In genomic region chr5:152631217-152631616, GRCh38 we compare ENCODE assay signal across 21 cellular contexts.
DNase-seq lines count a peak whose midpoint lies in the region; ATAC-seq lines count a peak whose summit lies in the region.
"Had no signal": no experiment of that assay in that cellular context is flagged by ENCODE, and none has a peak within 500 bp of the region (broad histone marks: within the 10 kb centered on the region; RNA-seq: fewer than 3 reads in every experiment).

No MANE protein-coding gene starts in this region.

- H3K9me3 Mint-ChIP-seq in activated CD4-positive, alpha-beta T cell treated with anti-CD3 and anti-CD28 coated beads, Interleukin-2, amount 10 ng/mL, durations not matched to agents 24 days and 14 days: no peaks in the 10 kb centered on the region
- no peaks in the 10 kb centered on the region for H3K9me3 Mint-ChIP-seq in activated CD4-positive, alpha-beta T cell treated with anti-CD3 and anti-CD28 coated beads, Interleukin-2, amount 10 ng/mL, durations not matched to agents 7 days and 5 days
- H3K9me3 Mint-ChIP-seq: CD4-positive, alpha-beta T cell had no signal

- peaks cover 4 to 13% of the 10 kb centered on the region in 2 donors for H3K4me1 ChIP-seq in aorta (ENCODE audit: control insufficient read depth in 1 of 2, insufficient read depth in 2 of 2, low read length in 2 of 2)

- peak overlapping the region; percentile 86 to 100 for H3K27ac ChIP-seq in aorta (ENCODE audit: low read depth in 1 of 2, low read length in 2 of 2)

- no peaks in the 10 kb centered on the region for H3K36me3 Mint-ChIP-seq in activated CD4-positive, alpha-beta T cell treated with anti-CD3 and anti-CD28 coated beads, Interleukin-2, amount 10 ng/mL, durations not matched to agents 24 days and 14 days (ENCODE audit: low read depth)
- no peaks in the 10 kb centered on the region for H3K36me3 Mint-ChIP-seq in activated CD4-positive, alpha-beta T cell treated with anti-CD3 and anti-CD28 coated beads, Interleukin-2, amount 10 ng/mL, durations not matched to agents 7 days and 5 days (ENCODE audit: low read depth)

- H3K27me3 ChIP-seq in aorta (ENCODE audit: control insufficient read depth in 1 of 2, insufficient read depth in 2 of 2, low read length in 1 of 2): no peaks in the 10 kb centered on the region

- WGBS in aorta, 2 donors: 84 to 88% methylated on average over 5 of the region's 5 CpGs

- no peaks in the 10 kb centered on the region for H3K36me3 ChIP-seq in aorta (ENCODE audit: control insufficient read depth in 1 of 2, insufficient read depth in 2 of 2, low read length in 1 of 2)

- no peak overlapping the region for H3K4me3 Mint-ChIP-seq in activated CD4-positive, alpha-beta T cell treated with anti-CD3 and anti-CD28 coated beads, Interleukin-2, amount 10 ng/mL, durations not matched to agents 24 days and 14 days
- no peak overlapping the region for H3K4me3 Mint-ChIP-seq in activated CD4-positive, alpha-beta T cell treated with anti-CD3 and anti-CD28 coated beads, Interleukin-2, amount 10 ng/mL, durations not matched to agents 7 days and 5 days
- H3K4me3 Mint-ChIP-seq: CD4-positive, alpha-beta T cell had no signal

- H3K9me3 ChIP-seq in aorta (ENCODE audit: control insufficient read depth, low read length): no peaks in the 10 kb centered on the region

- no peak overlapping the region for H3K4me3 ChIP-seq in aorta (ENCODE audit: low read length in 2 of 2)
- H3K4me3 ChIP-seq: GM12878 had no signal

- ATAC-seq in aorta (ENCODE audit: low FRiP score) (no peak), GM19467 (IDR thresholded peaks at IDR 0.05; ENCODE audit: unreplicated experiment) (no peak), GM18858 (IDR thresholded peaks at IDR 0.05; ENCODE audit: unreplicated experiment) (no peak), HG03439 (IDR thresholded peaks at IDR 0.05; ENCODE audit: unreplicated experiment) (no peak)
- ATAC-seq: GM12878, HCT116, Panc1, SK-N-SH treated with all-trans-retinoic acid at 6 μM for 48 hours had no signal

- no peaks in the 10 kb centered on the region for H3K27me3 Mint-ChIP-seq in activated CD4-positive, alpha-beta T cell treated with anti-CD3 and anti-CD28 coated beads, Interleukin-2, amount 10 ng/mL, durations not matched to agents 24 days and 14 days
- no peaks in the 10 kb centered on the region for H3K27me3 Mint-ChIP-seq in activated CD4-positive, alpha-beta T cell treated with anti-CD3 and anti-CD28 coated beads, Interleukin-2, amount 10 ng/mL, durations not matched to agents 7 days and 5 days
- H3K27me3 Mint-ChIP-seq: CD4-positive, alpha-beta T cell had no signal

- POLR2A ChIA-PET in activated CD4-positive, alpha-beta T cell treated with anti-CD3 and anti-CD28 coated beads, Interleukin-2, amount 10 ng/mL, durations not matched to agents 7 days and 5 days (lab: Charles Lee): no interaction called here

- H3K27ac Mint-ChIP-seq in activated CD4-positive, alpha-beta T cell treated with anti-CD3 and anti-CD28 coated beads, Interleukin-2, amount 10 ng/mL, durations not matched to agents 24 days and 14 days: no peak overlapping the region
- no peak overlapping the region for H3K27ac Mint-ChIP-seq in activated CD4-positive, alpha-beta T cell treated with anti-CD3 and anti-CD28 coated beads, Interleukin-2, amount 10 ng/mL, durations not matched to agents 7 days and 5 days
- H3K27ac Mint-ChIP-seq: CD4-positive, alpha-beta T cell had no signal

- CTCF ChIA-PET in activated CD4-positive, alpha-beta T cell treated with anti-CD3 and anti-CD28 coated beads, Interleukin-2, amount 10 ng/mL, durations not matched to agents 7 days and 5 days (lab: Charles Lee): no interaction called here

- intact Hi-C loops in activated CD4-positive, alpha-beta T cell treated with anti-CD3 and anti-CD28 coated beads, Interleukin-2, amount 10 ng/mL, durations not matched to agents 24 days and 14 days (cut with micrococcal nuclease): no loop called here
- intact Hi-C loops in aorta (cut with DNase I): loop anchor here (10.0 kb wide), 2 partner anchors 924 to 934 kb away; no protein-coding TSS in a partner anchor

- H3K4me1 Mint-ChIP-seq in activated CD4-positive, alpha-beta T cell treated with anti-CD3 and anti-CD28 coated beads, Interleukin-2, amount 10 ng/mL, durations not matched to agents 24 days and 14 days: no peaks in the 10 kb centered on the region
- no peaks in the 10 kb centered on the region for H3K4me1 Mint-ChIP-seq in activated CD4-positive, alpha-beta T cell treated with anti-CD3 and anti-CD28 coated beads, Interleukin-2, amount 10 ng/mL, durations not matched to agents 7 days and 5 days

- peak; percentile 17 for DNase-seq in activated CD4-positive, alpha-beta T cell treated with anti-CD3 and anti-CD28 coated beads, Interleukin-2, amount 10 ng/mL, durations not matched to agents 24 days and 14 days
- no peak for DNase-seq in activated CD4-positive, alpha-beta T cell treated with anti-CD3 and anti-CD28 coated beads, Interleukin-2, amount 10 ng/mL, durations not matched to agents 7 days and 5 days
- DNase-seq in NCI-H446 (lab: John Stamatoyannopoulos, UW): peak; percentile 8 to 58
- peak; percentile 39 for DNase-seq in kidney tubule cell (ENCODE audit: low spot score)
- no peak for DNase-seq in aorta
- DNase-seq: CD4-positive, alpha-beta T cell; COR-L47; DND-41; KG1; NCI-H1092 treated with DMSO at 0.1 percent for 48 hours; NCI-H1436 treated with DMSO at 0.1 percent for 48 hours; NCI-H2029 treated with DMSO at 0.1 percent for 48 hours; NCI-H748 treated with DMSO at 0.1 percent for 48 hours; SIG-M5 had no signal

Comparison
In these comparisons a context has a peak if more than half of its experiments do, and no peak if none do; other contexts are left out.
1. DNase-seq: peak in activated CD4-positive, alpha-beta T cell treated with anti-CD3 and anti-CD28 coated beads, Interleukin-2, amount 10 ng/mL, durations not matched to agents 24 days and 14 days (single experiment), NCI-H446 (2 of 2) and kidney tubule cell (single experiment); none in activated CD4-positive, alpha-beta T cell treated with anti-CD3 and anti-CD28 coated beads, Interleukin-2, amount 10 ng/mL, durations not matched to agents 7 days and 5 days (single experiment) and aorta (0 of 2).